ENCODE assay signal across 10 cellular contexts in genomic region chr2:98560256-98560771, GRCh38. TPM values are rescaled to one million over a fixed set of nuclear protein-coding genes. Genes with fewer than 3 reads are reported as not detected.
DNase-seq lines count a peak whose midpoint lies in the region; ATAC-seq and TF ChIP-seq lines count a peak whose summit lies in the region.
"Had no signal": no experiment of that assay in that cellular context is flagged by ENCODE, and none has a peak within 500 bp of the region (broad histone marks: within the 10 kb centered on the region; RNA-seq: fewer than 3 reads in every experiment).

No MANE protein-coding gene starts in this region.

- DNase-seq in MCF 10A (ENCODE audit: unreplicated experiment) (peak; percentile 83), breast epithelium (ENCODE audit: low spot score in 2 of 2) (no peak), amniotic stem cell (lab: John Stamatoyannopoulos, UW) (peak; percentile 91), left ventricle myocardium superior (peak; percentile 72), aorta (peak; percentile 67 to 81), mesothelial cell of epicardium (ENCODE audit: low spot score in 2 of 2, unreplicated experiment in 2 of 2) (no peak), MM.1S (no peak), RPMI8226 (no peak)
- DNase-seq: DMS153, NCI-H1694 treated with DMSO at 0.1 percent for 48 hours had no signal

- peaks cover 19% of the 10 kb centered on the region for H3K36me3 Mint-ChIP-seq in MCF 10A (ENCODE audit: insufficient read depth, unreplicated experiment)
- H3K36me3 Mint-ChIP-seq in mesothelial cell of epicardium: peaks cover 24% of the 10 kb centered on the region

- H3K27me3 ChIP-seq in breast epithelium (no peaks in the 10 kb centered on the region), aorta (ENCODE audit: control insufficient read depth in 1 of 2, insufficient read depth in 2 of 2, low read length in 1 of 2) (no peaks in the 10 kb centered on the region), MM.1S (replicated peaks; ENCODE audit: insufficient read depth, low read length) (no peaks in the 10 kb centered on the region)

- H3K4me1 ChIP-seq in breast epithelium (no peaks in the 10 kb centered on the region), aorta (ENCODE audit: control insufficient read depth in 1 of 2, insufficient read depth in 2 of 2, low read length in 2 of 2) (no peaks in the 10 kb centered on the region), MM.1S (ENCODE audit: low read length) (peaks cover 12% of the 10 kb centered on the region)

- CTCF ChIA-PET in MCF 10A (lab: Yijun Ruan, JAX): interaction anchor here (0.6 to 1.5 kb wide), 4 partner anchors 8 to 147 kb away, joined by 3 to 6 read pairs (median 4); no protein-coding TSS in a partner anchor

- no peak for TF ChIP-seq POLR2A in breast epithelium (IDR thresholded peaks at IDR 0.05)

- H3K9me3 ChIP-seq in breast epithelium (no peaks in the 10 kb centered on the region), aorta (ENCODE audit: control insufficient read depth, low read length) (no peaks in the 10 kb centered on the region), MM.1S (replicated peaks; ENCODE audit: insufficient read depth, low read length) (no peaks in the 10 kb centered on the region)

- no peak overlapping the region for H3K9ac ChIP-seq in MM.1S (ENCODE audit: low read length)

- no peak overlapping the region for H3K27ac ChIP-seq in breast epithelium
- H3K27ac ChIP-seq in aorta (ENCODE audit: low read depth in 1 of 2, low read length in 2 of 2): peak overlapping the region in 1 of 2 donors; percentile 4
- no peak overlapping the region for H3K27ac ChIP-seq in MM.1S (ENCODE audit: low read length)

- TF ChIP-seq CTCF in MCF 10A (IDR thresholded peaks at IDR 0.05; ENCODE audit: unreplicated experiment): no peak
- TF ChIP-seq CTCF in breast epithelium (IDR thresholded peaks at IDR 0.05): no peak
- TF ChIP-seq CTCF in mesothelial cell of epicardium (IDR thresholded peaks at IDR 0.05; ENCODE audit: unreplicated experiment): no peak
- TF ChIP-seq CTCF in MM.1S (IDR thresholded peaks at IDR 0.05; ENCODE audit: low read length): no peak

- peak; percentile 91 for ATAC-seq in left ventricle myocardium superior
- peak; percentile 43 for ATAC-seq in aorta (ENCODE audit: low FRiP score)

- H4K20me1 ChIP-seq in MM.1S (ENCODE audit: insufficient read depth, low read length): no peaks in the 10 kb centered on the region

- peaks cover 88% of the 10 kb centered on the region for H3K79me2 ChIP-seq in MM.1S (ENCODE audit: low read length)

- H3K9me2 ChIP-seq in MM.1S (replicated peaks; ENCODE audit: insufficient read depth, low read length): no peaks in the 10 kb centered on the region

- H3K4me1 Mint-ChIP-seq in MCF 10A (ENCODE audit: insufficient read depth, unreplicated experiment) (no peaks in the 10 kb centered on the region), mesothelial cell of epicardium (peaks cover 4% of the 10 kb centered on the region)

- no TSS peak for BruUV-seq in MCF 10A (replicated peaks; lab: Mats Ljungman, UMichigan)

- intact Hi-C loops in MCF 10A (cut with micrococcal nuclease) (no loop called here), breast epithelium (cut with DNase I; ENCODE audit: low total_unique reads) (no loop called here), left ventricle myocardium superior (cut with micrococcal nuclease) (no loop called here), aorta (cut with DNase I) (no loop called here)

- peaks cover 6% of the 10 kb centered on the region for H3K36me3 ChIP-seq in breast epithelium
- peaks cover 0 to 1% of the 10 kb centered on the region in 2 donors for H3K36me3 ChIP-seq in aorta (ENCODE audit: control insufficient read depth in 1 of 2, insufficient read depth in 2 of 2, low read length in 1 of 2)
- H3K36me3 ChIP-seq in MM.1S (replicated peaks; ENCODE audit: insufficient read depth, low read length): peaks cover 25% of the 10 kb centered on the region

- H3K4me3 Mint-ChIP-seq in MCF 10A (ENCODE audit: unreplicated experiment) (no peak overlapping the region), mesothelial cell of epicardium (no peak overlapping the region)

- H3K9me3 Mint-ChIP-seq in MCF 10A (ENCODE audit: unreplicated experiment) (no peaks in the 10 kb centered on the region), mesothelial cell of epicardium (no peaks in the 10 kb centered on the region)

- no peak overlapping the region for H3K27ac Mint-ChIP-seq in MCF 10A (ENCODE audit: low read depth, unreplicated experiment)
- no peak overlapping the region for H3K27ac Mint-ChIP-seq in mesothelial cell of epicardium

- POLR2A ChIA-PET in MCF 10A (lab: Yijun Ruan, JAX): interaction anchor here (0.5 to 0.7 kb wide), 2 partner anchors 14 to 67 kb away, joined by 3 to 4 read pairs; no protein-coding TSS in a partner anchor

- H3K4me3 ChIP-seq in breast epithelium (no peak overlapping the region), aorta (ENCODE audit: low read length in 2 of 2) (no peak overlapping the region), MM.1S (ENCODE audit: low read length) (no peak overlapping the region)

- H3K4me2 ChIP-seq in MM.1S (ENCODE audit: low read depth, low read length): no peak overlapping the region

- no peaks in the 10 kb centered on the region for H3F3A ChIP-seq in MM.1S (ENCODE audit: insufficient read depth, low read length)

- no peak overlapping the region for H2AFZ ChIP-seq in MM.1S (ENCODE audit: low read length)

- WGBS in aorta, 2 donors: 73 to 74% methylated on average over 9 of the region's 9 CpGs

- no peaks in the 10 kb centered on the region for H3K27me3 Mint-ChIP-seq in MCF 10A (ENCODE audit: insufficient read depth, unreplicated experiment)
- H3K27me3 Mint-ChIP-seq in mesothelial cell of epicardium (ENCODE audit: low read depth): no peaks in the 10 kb centered on the region

RNA-seq across cellular contexts. Expression of gene COA5, which starts 48.0 kb away (rescaled TPM):
- 22.8 and 29.6 TPM in 2 replicates for total RNA-seq in MCF 10A (2022)
- 10 to 100 TPM; 35.4 to 50.8 (median 45.6) TPM for total RNA-seq in breast epithelium
- 28.2 TPM for total RNA-seq in left ventricle myocardium superior
- total RNA-seq in aorta: 10 to 100 TPM; 18.1 to 31.1 TPM
- 10 to 100 TPM; 43.5 to 60.3 TPM for polyA plus RNA-seq in aorta
- total RNA-seq in mesothelial cell of epicardium: 39.0 to 41.8 TPM (median 39.3 TPM) in 3 replicates

RNA-seq across cellular contexts. Expression of gene UNC50, which starts 48.1 kb away (rescaled TPM):
- total RNA-seq in MCF 10A (2022): 36.9 and 56.4 TPM in 2 replicates
- total RNA-seq in breast epithelium: 10 to 100 TPM; 51.8 to 75.2 (median 67.4) TPM
- total RNA-seq in left ventricle myocardium superior: 28.5 TPM
- total RNA-seq in aorta: 10 to 100 TPM; 33.7 to 39.6 TPM
- polyA plus RNA-seq in aorta: 10 to 100 TPM; 39.7 to 62.5 TPM
- 43.9 to 45.0 TPM (median 44.6 TPM) in 3 replicates for total RNA-seq in mesothelial cell of epicardium

Comparison
In these comparisons a context has a peak if more than half of its experiments do, and no peak if none do; other contexts are left out.
1. DNase-seq: peak in MCF 10A (single experiment), amniotic stem cell (single experiment), left ventricle myocardium superior (single experiment) and aorta (2 of 2); none in breast epithelium (0 of 2), mesothelial cell of epicardium (0 of 2), MM.1S (single experiment) and RPMI8226 (single experiment).